19 cellular contexts compared by ENCODE assay signal in genomic region chr1:247146671-247147070, GRCh38. TPM values are rescaled to one million over a fixed set of nuclear protein-coding genes. Genes with fewer than 3 reads are reported as not detected.
DNase-seq lines count a peak whose midpoint lies in the region; ATAC-seq and TF ChIP-seq lines count a peak whose summit lies in the region.
"Had no signal": no experiment of that assay in that cellular context is flagged by ENCODE, and none has a peak within 500 bp of the region (broad histone marks: within the 10 kb centered on the region; RNA-seq: fewer than 3 reads in every experiment).

No MANE protein-coding gene starts in this region.

- H3K9me2 ChIP-seq in HCT116 (ENCODE audit: insufficient read depth) (no peaks in the 10 kb centered on the region; the same call in 1 of the 2 replicates), SU-DHL-6 (replicated peaks; ENCODE audit: insufficient read depth, low read length) (no peaks in the 10 kb centered on the region)

- no peaks in the 10 kb centered on the region for H3F3A ChIP-seq in SU-DHL-6 (ENCODE audit: insufficient read depth)

- H3K9me3 Mint-ChIP-seq in CD8-positive, alpha-beta T cell: peaks cover 50% of the 10 kb centered on the region

- TF ChIP-seq CTCF in HCT116 (IDR thresholded peaks at IDR 0.05 in 2 of 3, conservative IDR thresholded peaks at IDR 0.05 in 1 of 3; ENCODE audit: borderline replicate concordance in 1 of 3, insufficient read depth in 1 of 3, low read depth in 2 of 3, low read length in 2 of 3): peak in 2 of 3 experiments; percentile 34 to 42; a peak in 4 of 6 replicates
- peak; percentile 22 for TF ChIP-seq CTCF in SU-DHL-6 (IDR thresholded peaks at IDR 0.05; ENCODE audit: insufficient read depth, low read length, poor library complexity, severe bottlenecking)
- no peak for TF ChIP-seq CTCF in CD8-positive, alpha-beta T cell (IDR thresholded peaks at IDR 0.05)

- intact Hi-C loops in HCT116 (cut with micrococcal nuclease): no loop called here
- intact Hi-C loops in CD8-positive, alpha-beta T cell (cut with DNase I, micrococcal nuclease): no loop called here

- no peak overlapping the region for H3K27ac ChIP-seq in BLaER1 treated with 17β-estradiol and CSF1 and Interleukin-3, amounts not matched to agents 10 nM and 100 nM
- no peak overlapping the region for H3K27ac ChIP-seq in HCT116 (ENCODE audit: low read depth, low read length)
- H3K27ac ChIP-seq in SU-DHL-6 (ENCODE audit: low read depth, low read length): no peak overlapping the region
- H3K27ac ChIP-seq in CD8-positive, alpha-beta T cell (ENCODE audit: low read depth, low read length): no peak overlapping the region
- H3K27ac ChIP-seq: adrenal gland, heart left ventricle, upper lobe of right lung had no signal

- peaks cover 70% of the 10 kb centered on the region for H3K36me3 Mint-ChIP-seq in CD8-positive, alpha-beta T cell

- H3K4me1 Mint-ChIP-seq in CD8-positive, alpha-beta T cell (ENCODE audit: low read depth): no peaks in the 10 kb centered on the region

- H3K9me3 ChIP-seq in BLaER1 treated with 17β-estradiol and CSF1 and Interleukin-3, amounts not matched to agents 10 nM and 100 nM (replicated peaks in 1 of 11): peaks cover 98 to 100% (median 100%) of the 10 kb centered on the region in 11 experiments
- H3K9me3 ChIP-seq in HCT116 (ENCODE audit: control insufficient read depth in 1 of 2, insufficient read depth in 1 of 2, low read depth in 1 of 2, low read length in 2 of 2) (peaks cover 22 to 48% of the 10 kb centered on the region in 2 experiments; a peak in 3 of 4 replicates), SU-DHL-6 (ENCODE audit: insufficient read depth, low read length) (peaks cover 48% of the 10 kb centered on the region; the same call in 1 of the 2 replicates)
- peaks cover 47% of the 10 kb centered on the region for H3K9me3 ChIP-seq in CD8-positive, alpha-beta T cell (ENCODE audit: low read length)

- RAD21 ChIA-PET in HCT116 (lab: Charles Lee; ENCODE audit: low non-redundant PET in 1 of 2, low total read pairs in 2 of 2, uncharacterized antibody in 2 of 2, unreplicated experiment in 2 of 2): no interaction called here

- no peak overlapping the region for H3K27ac Mint-ChIP-seq in CD8-positive, alpha-beta T cell

- DNase-seq in HCT116 (ENCODE audit: low read depth, low spot score) (no peak), germinal center (ENCODE audit: low spot score) (peak; percentile 11), GDM1 (lab: John Stamatoyannopoulos, UW) (no peak), mucosa of gallbladder (ENCODE audit: low spot score) (no peak)
- no peak for DNase-seq in CD8-positive, alpha-beta T cell
- DNase-seq: activated CD4-positive, alpha-beta T cell treated with anti-CD3 and anti-CD28 coated beads, Interleukin-2, amount 50 U/mL, for 1 hour; activated T-cell treated with anti-CD3 and anti-CD28 coated beads, Interleukin-2, amount 50 U/mL, for 4 hours; adrenal gland; DMS79 treated with DMSO at 0.1 percent for 48 hours; erythroblast; heart left ventricle; NCI-H2029 treated with DMSO at 0.1 percent for 48 hours; NCI-H774; Right ventricle myocardium superior; stimulated activated naive CD8-positive, alpha-beta T cell treated with anti-CD3 and anti-CD28 coated beads, Interleukin-15, Interleukin-2, amounts not matched to agents 100 U/mL and 50 U/mL, for 24 hours; upper lobe of right lung had no signal

- H3K27me3 Mint-ChIP-seq in CD8-positive, alpha-beta T cell (ENCODE audit: low read depth): no peaks in the 10 kb centered on the region

- no peak overlapping the region for H3K9ac ChIP-seq in BLaER1 treated with 17β-estradiol and CSF1 and Interleukin-3, amounts not matched to agents 10 nM and 100 nM
- H3K9ac ChIP-seq in HCT116 (ENCODE audit: low read length) (no peak overlapping the region), SU-DHL-6 (ENCODE audit: low read length) (no peak overlapping the region)

- CTCF ChIA-PET in HCT116 (lab: Charles Lee): no interaction called here
- CTCF ChIA-PET in CD8-positive, alpha-beta T cell (lab: Charles Lee): interaction anchor here (0.7 to 1.1 kb wide), 3 partner anchors 15 to 180 kb away, joined by 3 read pairs; no protein-coding TSS in a partner anchor

- no peak overlapping the region for H3K4me3 Mint-ChIP-seq in CD8-positive, alpha-beta T cell
- H3K4me3 Mint-ChIP-seq: activated T-cell treated with anti-CD3 and anti-CD28 coated beads, Interleukin-2, amount 50 U/mL, for 4 hours had no signal

- POLR2A ChIA-PET in HCT116 (lab: Charles Lee): no interaction called here
- POLR2A ChIA-PET in CD8-positive, alpha-beta T cell (lab: Charles Lee): no interaction called here

- H3K4me1 ChIP-seq in BLaER1 treated with 17β-estradiol and CSF1 and Interleukin-3, amounts not matched to agents 10 nM and 100 nM: no peaks in the 10 kb centered on the region
- H3K4me1 ChIP-seq in HCT116 (ENCODE audit: control insufficient read depth in 1 of 2, insufficient read depth in 2 of 2, low read length in 2 of 2): no peaks in the 10 kb centered on the region
- no peaks in the 10 kb centered on the region for H3K4me1 ChIP-seq in CD8-positive, alpha-beta T cell (ENCODE audit: insufficient read depth, low read length)
- H3K4me1 ChIP-seq: adrenal gland, heart left ventricle, upper lobe of right lung had no signal

- H3K79me2 ChIP-seq in HCT116 (ENCODE audit: insufficient read depth, low read length) (peaks cover 25% of the 10 kb centered on the region), SU-DHL-6 (ENCODE audit: insufficient read depth, low read length) (peaks cover 22% of the 10 kb centered on the region)

- H3K36me3 ChIP-seq in BLaER1 treated with 17β-estradiol and CSF1 and Interleukin-3, amounts not matched to agents 10 nM and 100 nM: peaks cover 96 to 100% (median 97%) of the 10 kb centered on the region in 11 experiments
- H3K36me3 ChIP-seq in HCT116 (ENCODE audit: control insufficient read depth in 1 of 2, insufficient read depth in 2 of 2, low read length in 2 of 2) (peaks cover 3 to 43% of the 10 kb centered on the region in 2 experiments; a peak in 3 of 4 replicates), SU-DHL-6 (ENCODE audit: low read length) (peaks cover 56% of the 10 kb centered on the region)
- peaks cover 6% of the 10 kb centered on the region for H3K36me3 ChIP-seq in CD8-positive, alpha-beta T cell (ENCODE audit: insufficient read depth, low read length)
- H3K36me3 ChIP-seq: adrenal gland, upper lobe of right lung had no signal

- H4K20me1 ChIP-seq in BLaER1 treated with 17β-estradiol and CSF1 and Interleukin-3, amounts not matched to agents 10 nM and 100 nM: peaks cover 0 to 19% (median 3%) of the 10 kb centered on the region in 11 experiments; a peak in 7 of 22 replicates
- H4K20me1 ChIP-seq in HCT116 (ENCODE audit: insufficient read depth): no peaks in the 10 kb centered on the region
- H4K20me1 ChIP-seq in SU-DHL-6 (ENCODE audit: low read depth, low read length): no peaks in the 10 kb centered on the region

- no peaks in the 10 kb centered on the region; a peak in 2 of 22 replicates for H3K27me3 ChIP-seq in BLaER1 treated with 17β-estradiol and CSF1 and Interleukin-3, amounts not matched to agents 10 nM and 100 nM
- H3K27me3 ChIP-seq in HCT116 (ENCODE audit: insufficient read depth, low read length): no peaks in the 10 kb centered on the region
- no peaks in the 10 kb centered on the region for H3K27me3 ChIP-seq in SU-DHL-6 (ENCODE audit: low read length)
- no peaks in the 10 kb centered on the region for H3K27me3 ChIP-seq in CD8-positive, alpha-beta T cell (ENCODE audit: insufficient read depth, low read length)
- H3K27me3 ChIP-seq: adrenal gland, heart left ventricle, upper lobe of right lung had no signal

- H2AFZ ChIP-seq in HCT116 (ENCODE audit: low read depth, low read length, poor library complexity, severe bottlenecking): no peak overlapping the region
- H2AFZ ChIP-seq in SU-DHL-6 (ENCODE audit: low read depth, low read length, severe bottlenecking): no peak overlapping the region

- no TSS peak for BruUV-seq in HCT116 (replicated peaks; lab: Mats Ljungman, UMichigan)

- no peak for TF ChIP-seq POLR2A in HCT116 (IDR thresholded peaks at IDR 0.05; ENCODE audit: borderline replicate concordance, extremely low read depth, insufficient read depth, insufficient read length)

- TF ChIP-seq RAD21 in HCT116 (IDR thresholded peaks at IDR 0.05; ENCODE audit: low read depth): no peak

- no peak overlapping the region for H3K4me2 ChIP-seq in BLaER1 treated with 17β-estradiol and CSF1 and Interleukin-3, amounts not matched to agents 10 nM and 100 nM
- no peak overlapping the region for H3K4me2 ChIP-seq in HCT116 (ENCODE audit: low read length)
- no peak overlapping the region for H3K4me2 ChIP-seq in SU-DHL-6 (ENCODE audit: low read depth, low read length, poor library complexity, severe bottlenecking)

- peak overlapping the region in 6 of 10 experiments; percentile 5 to 33 (median 15); a peak in 3 of 20 replicates for H3K4me3 ChIP-seq in BLaER1 treated with 17β-estradiol and CSF1 and Interleukin-3, amounts not matched to agents 10 nM and 100 nM
- H3K4me3 ChIP-seq in HCT116 (replicated peaks in 1 of 2; ENCODE audit: low read depth in 1 of 2, low read length in 2 of 2) (no peak overlapping the region), SU-DHL-6 (ENCODE audit: insufficient read depth, low read length, poor library complexity, severe bottlenecking) (no peak overlapping the region)
- no peak overlapping the region for H3K4me3 ChIP-seq in CD8-positive, alpha-beta T cell (ENCODE audit: low read depth, low read length)
- H3K4me3 ChIP-seq: adrenal gland, heart left ventricle, upper lobe of right lung had no signal

- ATAC-seq in HCT116: no peak
- ATAC-seq in CD8-positive, alpha-beta T cell: no peak
- ATAC-seq in HG03469 (IDR thresholded peaks at IDR 0.05; ENCODE audit: unreplicated experiment): no peak
- ATAC-seq: activated T-cell treated with anti-CD3 and anti-CD28 coated beads, Interleukin-2, amount 50 U/mL, for 4 hours; heart left ventricle; upper lobe of right lung had no signal

TF ChIP-seq in HCT116, 20 proteins besides CTCF, POLR2A, EP300 and RAD21 (continues in another document):
- TF ChIP-seq JUND (IDR thresholded peaks at IDR 0.05) (no peak), EZH2phosphoT487 (IDR thresholded peaks at IDR 0.05; ENCODE audit: borderline replicate concordance) (no peak)

RNA-seq across cellular contexts. Expression of gene ZNF124, which starts 25.1 kb away (rescaled TPM):
- 16.3 TPM for total RNA-seq in HCT116 (2021; ENCODE audit: unreplicated experiment)
- polyA plus RNA-seq in HCT116 (2012): 1.6 and 3.1 TPM in 2 replicates
- 10 to 100 TPM; 22.4 to 23.4 TPM for total RNA-seq in CD8-positive, alpha-beta T cell
- 34.2 TPM for total RNA-seq in mucosa of gallbladder

RNA-seq across cellular contexts. Expression of gene ZNF669, which starts 42.5 kb away (rescaled TPM):
- total RNA-seq in HCT116 (2021; ENCODE audit: unreplicated experiment) (7.2 TPM), mucosa of gallbladder (7.0 TPM)
- 2.1 and 3.0 TPM in 2 replicates for polyA plus RNA-seq in HCT116 (2012)
- 10 to 100 TPM; 15.5 to 23.2 TPM for total RNA-seq in CD8-positive, alpha-beta T cell

Comparison
In these comparisons a context has a peak if more than half of its experiments do, and no peak if none do; other contexts are left out.
1. H3K4me3 ChIP-seq: peak in BLaER1 treated with 17β-estradiol and CSF1 and Interleukin-3, amounts not matched to agents 10 nM and 100 nM (6 of 10); none in HCT116 (0 of 2), SU-DHL-6 (single experiment) and CD8-positive, alpha-beta T cell (single experiment).